Comparison of ENCODE assay signal across 1 cellular context in genomic region chr17:49788443-49789277, GRCh38.
TF ChIP-seq lines count a peak whose summit lies in the region.

Gene KAT7 (plus strand): TSS chr17:49788681. CDS start chr17:49788835, 154 bp downstream.

TF ChIP-seq in HepG2, 621 proteins besides CTCF, POLR2A, EP300 and RAD21 (continued from another document and continues in another):
- TF ChIP-seq ZNF512 (CRISPR knock-in tag; IDR thresholded peaks at IDR 0.05) (no peak), POLR2AphosphoS2 (IDR thresholded peaks at IDR 0.05; ENCODE audit: low read depth, low read length) (no peak), ZFP62 (CRISPR knock-in tag; IDR thresholded peaks at IDR 0.05) (no peak), HMGA1 (CRISPR knock-in tag; conservative IDR thresholded peaks at IDR 0.05) (no peak), ZBTB21 (CRISPR knock-in tag; IDR thresholded peaks at IDR 0.05) (peak; percentile 98), ERF (CRISPR knock-in tag; IDR thresholded peaks at IDR 0.05) (peak; percentile 75; the same call in 1 of the 2 replicates), ZFP36 (IDR thresholded peaks at IDR 0.05; ENCODE audit: borderline replicate concordance, low read depth, low read length, partially characterized antibody) (no peak), MTA3 (CRISPR knock-in tag; IDR thresholded peaks at IDR 0.05) (no peak), DMAP1 (CRISPR knock-in tag; IDR thresholded peaks at IDR 0.05) (peak; percentile 94), ZNF547 (CRISPR knock-in tag; IDR thresholded peaks at IDR 0.05) (peak; percentile 90), ATF3 (CRISPR knock-in tag; IDR thresholded peaks at IDR 0.05) (peak; percentile 35), ZNF10 (CRISPR knock-in tag; IDR thresholded peaks at IDR 0.05; ENCODE audit: borderline replicate concordance, low read depth) (no peak), MIER2 (CRISPR knock-in tag; IDR thresholded peaks at IDR 0.05) (peak; percentile 25; the same call in 1 of the 2 replicates), TSC22D2 (CRISPR knock-in tag; IDR thresholded peaks at IDR 0.05; ENCODE audit: borderline replicate concordance) (peak; percentile 40; the same call in 1 of the 2 replicates), PAX8 (CRISPR knock-in tag; IDR thresholded peaks at IDR 0.05; ENCODE audit: borderline replicate concordance) (no peak), KDM6A (CRISPR knock-in tag; IDR thresholded peaks at IDR 0.05; ENCODE audit: low read depth) (no peak; the same call in 1 of the 2 replicates), SOX5 (CRISPR knock-in tag; IDR thresholded peaks at IDR 0.05; ENCODE audit: borderline replicate concordance) (peak; percentile 60; the same call in 1 of the 2 replicates), JDP2 (CRISPR knock-in tag; IDR thresholded peaks at IDR 0.05; ENCODE audit: borderline replicate concordance) (no peak), ZNF329 (CRISPR knock-in tag; IDR thresholded peaks at IDR 0.05; ENCODE audit: low read depth) (0 out of 2 replicates have a peak, but pooled peaks have one; percentile 71), ZNF256 (CRISPR knock-in tag; conservative IDR thresholded peaks at IDR 0.05) (peak; percentile 89; the same call in 1 of the 2 replicates), ZNF3 (CRISPR knock-in tag; IDR thresholded peaks at IDR 0.05) (no peak), XBP1 (CRISPR knock-in tag; IDR thresholded peaks at IDR 0.05) (peak; percentile 90), ZBTB14 (CRISPR knock-in tag; IDR thresholded peaks at IDR 0.05) (0 out of 2 replicates have a peak, but pooled peaks have one; percentile 25), ZNF558 (CRISPR knock-in tag; IDR thresholded peaks at IDR 0.05; ENCODE audit: borderline replicate concordance) (no peak), SRSF9 (IDR thresholded peaks at IDR 0.05; ENCODE audit: borderline replicate concordance, insufficient read depth, low read depth, low read length, poor library complexity, severe bottlenecking) (no peak), RXRA (CRISPR knock-in tag; IDR thresholded peaks at IDR 0.05) (peak; percentile 86; the same call in 1 of the 2 replicates), HOXD1 (CRISPR knock-in tag; IDR thresholded peaks at IDR 0.05) (peak; percentile 70), ZNF839 (CRISPR knock-in tag; IDR thresholded peaks at IDR 0.05; ENCODE audit: borderline replicate concordance) (peak; percentile 98; the same call in 1 of the 2 replicates), HNRNPK (IDR thresholded peaks at IDR 0.05; ENCODE audit: low read depth, low read length, poor library complexity, severe bottlenecking) (no peak), FOSL1 (CRISPR knock-in tag; IDR thresholded peaks at IDR 0.05; ENCODE audit: borderline replicate concordance) (no peak), ZBTB1 (CRISPR knock-in tag; IDR thresholded peaks at IDR 0.05; ENCODE audit: borderline replicate concordance) (no peak), MTA1 (CRISPR knock-in tag; IDR thresholded peaks at IDR 0.05; ENCODE audit: borderline replicate concordance) (peak; percentile 55; the same call in 1 of the 2 replicates), GMEB1 (CRISPR knock-in tag; IDR thresholded peaks at IDR 0.05; ENCODE audit: borderline replicate concordance) (peak; percentile 96), SP4 (CRISPR knock-in tag; IDR thresholded peaks at IDR 0.05) (peak; percentile 99), ZNF7 (CRISPR knock-in tag; IDR thresholded peaks at IDR 0.05) (no peak; the same call in 1 of the 2 replicates), ZNF280B (CRISPR knock-in tag; IDR thresholded peaks at IDR 0.05; ENCODE audit: borderline replicate concordance) (peak; percentile 98), ZBTB43 (CRISPR knock-in tag; conservative IDR thresholded peaks at IDR 0.05) (0 out of 2 replicates have a peak, but pooled peaks have one; percentile 57), THAP8 (CRISPR knock-in tag; IDR thresholded peaks at IDR 0.05; ENCODE audit: borderline replicate concordance) (peak; percentile 88; the same call in 1 of the 2 replicates), GATAD1 (CRISPR knock-in tag; IDR thresholded peaks at IDR 0.05) (peak; percentile 94), RAD51 (IDR thresholded peaks at IDR 0.05; ENCODE audit: borderline replicate concordance) (peak; percentile 61; the same call in 1 of the 2 replicates), ZNF580 (CRISPR knock-in tag; IDR thresholded peaks at IDR 0.05; ENCODE audit: borderline replicate concordance, low read depth) (peak; percentile 94), TFAP4 (IDR thresholded peaks at IDR 0.05; ENCODE audit: borderline replicate concordance, low read depth) (peak; percentile 33; the same call in 1 of the 2 replicates), ZNF143 (CRISPR knock-in tag; IDR thresholded peaks at IDR 0.05) (peak; percentile 98), ZSCAN9 (CRISPR knock-in tag; IDR thresholded peaks at IDR 0.05; ENCODE audit: borderline replicate concordance) (no peak; the same call in 1 of the 2 replicates), ZBTB33 (CRISPR knock-in tag; IDR thresholded peaks at IDR 0.05) (peak; percentile 33), ZMYM4 (CRISPR knock-in tag; IDR thresholded peaks at IDR 0.05) (peak; percentile 88), TBP (CRISPR knock-in tag; IDR thresholded peaks at IDR 0.05) (no peak; the same call in 1 of the 2 replicates), KLF13 (CRISPR knock-in tag; IDR thresholded peaks at IDR 0.05) (no peak), REPIN1 (CRISPR knock-in tag; IDR thresholded peaks at IDR 0.05; ENCODE audit: borderline replicate concordance, low read depth) (no peak; the same call in 1 of the 2 replicates), IRF9 (CRISPR knock-in tag; IDR thresholded peaks at IDR 0.05; ENCODE audit: borderline replicate concordance) (peak; percentile 64; the same call in 1 of the 2 replicates), ZSCAN5A (CRISPR knock-in tag; IDR thresholded peaks at IDR 0.05; ENCODE audit: borderline replicate concordance) (no peak)
